ENCODE assay signal across 8 cellular contexts in the genomic region with DNA sequence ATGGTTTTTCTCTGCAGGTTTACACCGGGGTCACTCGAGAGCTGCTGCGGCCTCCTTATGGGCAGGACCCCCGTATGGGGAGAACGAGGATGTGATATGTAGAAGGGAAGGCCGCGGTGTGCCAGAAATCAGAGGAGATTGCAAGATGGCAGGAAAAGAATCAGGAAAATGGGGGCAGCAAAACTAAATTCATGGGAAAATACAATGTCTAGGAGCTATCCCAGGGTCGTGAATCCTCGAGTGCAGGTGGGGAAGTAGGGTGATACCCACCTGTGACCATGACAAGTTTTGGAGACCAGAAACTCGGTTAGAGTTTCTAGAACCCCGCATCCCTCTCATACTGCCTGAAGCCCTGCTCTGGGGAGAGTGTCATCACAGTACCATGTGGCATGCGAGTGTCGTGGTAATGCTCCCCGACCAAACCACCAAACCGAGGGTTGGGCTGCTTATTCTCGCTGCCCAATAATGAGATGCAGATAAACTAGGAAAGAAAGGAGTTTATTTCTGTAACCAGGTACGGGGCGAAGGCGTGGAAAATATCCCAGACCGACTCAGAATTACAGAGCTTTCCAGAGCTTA. TPM values are rescaled to one million over a fixed set of nuclear protein-coding genes. Genes with fewer than 3 reads are reported as not detected.
DNase-seq lines count a peak whose midpoint lies in the region; ATAC-seq and TF ChIP-seq lines count a peak whose summit lies in the region.

No MANE protein-coding gene starts in this region.

- no peaks in the 10 kb centered on the region for H3K9me3 Mint-ChIP-seq in naive thymus-derived CD8-positive, alpha-beta T cell

- H3K27me3 ChIP-seq in dorsolateral prefrontal cortex, result no peaks in the 10 kb centered on the region
- no peaks in the 10 kb centered on the region for H3K27me3 ChIP-seq in aorta (ENCODE audit: control insufficient read depth in 1 of 2, insufficient read depth in 2 of 2, low read length in 1 of 2)

- H3K27me3 Mint-ChIP-seq in naive thymus-derived CD8-positive, alpha-beta T cell, result no peaks in the 10 kb centered on the region

- POLR2A ChIA-PET in naive thymus-derived CD8-positive, alpha-beta T cell (lab: Charles Lee), result interaction anchor here (1.0 to 1.6 kb wide), 2 partner anchors 15 to 65 kb away, joined by 4 to 6 read pairs; no protein-coding TSS in a partner anchor

- TF ChIP-seq CTCF in GM10266 (IDR thresholded peaks at IDR 0.05; ENCODE audit: control insufficient read depth, insufficient read depth, low read depth, missing control alignments) (no peak), WI38 (IDR thresholded peaks at IDR 0.05; ENCODE audit: low read depth, low read length) (no peak), dorsolateral prefrontal cortex (IDR thresholded peaks at IDR 0.05 in 54 of 56, conservative IDR thresholded peaks at IDR 0.05 in 2 of 56; ENCODE audit: low read depth in 1 of 56, partially characterized antibody in 56 of 56) (no peak)

- H3K36me3 ChIP-seq in aorta (ENCODE audit: control insufficient read depth in 1 of 2, insufficient read depth in 2 of 2, low read length in 1 of 2), result peaks cover 0 to 2% of the 10 kb centered on the region in 2 donors

- H3K27ac Mint-ChIP-seq in naive thymus-derived CD8-positive, alpha-beta T cell, result peak overlapping the region; percentile 94 to 99 (median 98)

- peaks cover 0 to 2% of the 10 kb centered on the region in 2 donors for H3K4me1 ChIP-seq in aorta (ENCODE audit: control insufficient read depth in 1 of 2, insufficient read depth in 2 of 2, low read length in 2 of 2)

- ATAC-seq in HG03175 (IDR thresholded peaks at IDR 0.05; ENCODE audit: unreplicated experiment), result peak; percentile 24
- ATAC-seq in naive thymus-derived CD8-positive, alpha-beta T cell, result no peak
- ATAC-seq in aorta (ENCODE audit: low FRiP score), result no peak
- ATAC-seq in HG03095 (IDR thresholded peaks at IDR 0.05; ENCODE audit: unreplicated experiment), result no peak

- peak; percentile 38 for DNase-seq in GM10266 (ENCODE audit: extremely low spot score)
- DNase-seq in dorsolateral prefrontal cortex, result no peak
- DNase-seq in naive thymus-derived CD8-positive, alpha-beta T cell, result peak in 5 of 10 donors; percentile 4 to 26 (median 20)
- no peak for DNase-seq in aorta
- no peak for DNase-seq in SHP77 treated with DMSO at 0.1 percent for 48 hours (lab: John Stamatoyannopoulos, UW)

- WGBS in aorta, 2 donors, result 41 to 42% methylated on average over 20 of the region's 20 CpGs

- peaks cover 20 to 45% (median 44%) of the 10 kb centered on the region in 4 donors for H3K4me1 Mint-ChIP-seq in naive thymus-derived CD8-positive, alpha-beta T cell

- intact Hi-C loops in dorsolateral prefrontal cortex (cut with DNase I) (loop anchor here (2.0 to 5.0 kb wide), 2 partner anchors 50 to 51 kb away; partner anchors contain the start of gene CRBN (in 2 of the 2)), aorta (cut with DNase I) (loop anchor here in 1 of 2 donors (5.0 kb wide), 1 partner anchor 50 kb away; the partner anchor contains the start of gene CRBN)

- H3K4me3 ChIP-seq in WI38 (ENCODE audit: low read depth, low read length), result peak overlapping the region; percentile 88
- H3K4me3 ChIP-seq in dorsolateral prefrontal cortex, result peak overlapping the region; percentile 65 to 100 (median 96)
- H3K4me3 ChIP-seq in aorta (ENCODE audit: low read length in 2 of 2), result peak overlapping the region; percentile 64 to 74

- H3K27ac ChIP-seq in dorsolateral prefrontal cortex (peak overlapping the region in 55 of 59 donors; percentile 29 to 97 (median 90)), aorta (ENCODE audit: low read depth in 1 of 2, low read length in 2 of 2) (peak overlapping the region; percentile 45 to 79)

- H3K4me3 Mint-ChIP-seq in naive thymus-derived CD8-positive, alpha-beta T cell, result peak overlapping the region; percentile 92 to 98 (median 97)

- H3K9me3 ChIP-seq in aorta (ENCODE audit: control insufficient read depth, low read length), result no peaks in the 10 kb centered on the region

- H3K36me3 Mint-ChIP-seq in naive thymus-derived CD8-positive, alpha-beta T cell, result peaks cover 0 to 24% (median 12%) of the 10 kb centered on the region in 3 donors

RNA-seq across cellular contexts. Expression of gene TRNT1, which starts 0.8 kb away (rescaled TPM):
- total RNA-seq in dorsolateral prefrontal cortex, result 10 to 100 TPM; 16.2 to 39.4 (median 26.2) TPM
- total RNA-seq in naive thymus-derived CD8-positive, alpha-beta T cell, result 10 to 100 TPM; 44.5 to 44.8 TPM
- polyA plus RNA-seq in naive thymus-derived CD8-positive, alpha-beta T cell, result 10 to 100 TPM; 18.0 to 26.4 (median 24.0) TPM
- total RNA-seq in aorta, result 10 to 100 TPM; 25.8 to 30.0 TPM
- 10 to 100 TPM in 1 of 2 donors, 1 to 10 TPM in 1; 8.6 to 17.7 TPM for polyA plus RNA-seq in aorta

RNA-seq across cellular contexts. Expression of gene IL5RA, which starts 17.3 kb away (rescaled TPM):
- total RNA-seq in dorsolateral prefrontal cortex (1 to 10 TPM in 1 of 120 experiments, under 1 TPM in 30, not detected in 89; 0.07 to 1.6 (median 0.26) TPM), aorta (under 1 TPM in 1 of 2 donors, not detected in 1; 0.18 TPM)
- total RNA-seq in naive thymus-derived CD8-positive, alpha-beta T cell, result not detected
- 1 to 10 TPM in 1 of 3 donors, not detected in 2; 1.7 TPM for polyA plus RNA-seq in naive thymus-derived CD8-positive, alpha-beta T cell
- polyA plus RNA-seq in aorta, result not detected

RNA-seq across cellular contexts. Expression of gene CRBN, which starts 52.0 kb away (rescaled TPM):
- total RNA-seq in dorsolateral prefrontal cortex, result 100 to 1,000 TPM in 106 of 120 experiments, 10 to 100 TPM in 14; 83.9 to 140 (median 113) TPM
- total RNA-seq in naive thymus-derived CD8-positive, alpha-beta T cell, result 100 to 1,000 TPM; 158 to 164 TPM
- 100 to 1,000 TPM; 149 to 194 (median 172) TPM for polyA plus RNA-seq in naive thymus-derived CD8-positive, alpha-beta T cell
- 10 to 100 TPM; 43.2 to 68.5 TPM for total RNA-seq in aorta
- 10 to 100 TPM; 28.3 to 50.6 TPM for polyA plus RNA-seq in aorta
